ENCODE assay signal across 9 cellular contexts in genomic region chr1:66360285-66360724, GRCh38.
DNase-seq lines count a peak whose midpoint lies in the region; ATAC-seq and TF ChIP-seq lines count a peak whose summit lies in the region.
"Had no signal": no experiment of that assay in that cellular context is flagged by ENCODE, and none has a peak within 500 bp of the region (broad histone marks: within the 10 kb centered on the region; RNA-seq: fewer than 3 reads in every experiment).

No MANE protein-coding gene starts in this region.

- DNase-seq in LHCN-M2 (ENCODE audit: low read depth) (peak; percentile 22), cardiac fibroblast (ENCODE audit: low read depth in 2 of 2) (peak in 1 of 2 donors; percentile 39), lower lobe of right lung (no peak), RWPE1 (ENCODE audit: low spot score) (no peak), COLO829 (ENCODE audit: low spot score) (no peak)
- no peak for DNase-seq in effector CD8-positive, alpha-beta T cell (lab: John Stamatoyannopoulos, UW)
- DNase-seq: NCI-H774 had no signal

- peaks cover 6 to 28% (median 10%) of the 10 kb centered on the region in 10 experiments; a peak in 19 of 20 replicates for H3K4me1 ChIP-seq in BLaER1 treated with 17β-estradiol and CSF1 and Interleukin-3, amounts not matched to agents 10 nM and 100 nM
- H3K4me1 ChIP-seq in lower lobe of right lung, result peaks cover 33% of the 10 kb centered on the region

- intact Hi-C loops in lower lobe of right lung (cut with DNase I), result no loop called here

- H3K9me3 ChIP-seq in BLaER1 treated with 17β-estradiol and CSF1 and Interleukin-3, amounts not matched to agents 10 nM and 100 nM (replicated peaks in 1 of 11), result peaks cover 0 to 4% (median 0%) of the 10 kb centered on the region in 11 experiments; a peak in 1 of 22 replicates
- no peaks in the 10 kb centered on the region for H3K9me3 ChIP-seq in lower lobe of right lung

- CTCF ChIA-PET in RWPE1 (lab: Yijun Ruan, JAX), result interaction anchor here (0.6 kb wide), 1 partner anchor 108 kb away, joined by 3 read pairs; no protein-coding TSS in a partner anchor

- H3K4me2 ChIP-seq in BLaER1 treated with 17β-estradiol and CSF1 and Interleukin-3, amounts not matched to agents 10 nM and 100 nM, result peak overlapping the region; percentile 15 to 63 (median 43); a peak in 21 of 22 replicates

- H3K27ac ChIP-seq in BLaER1 treated with 17β-estradiol and CSF1 and Interleukin-3, amounts not matched to agents 10 nM and 100 nM, result no peak overlapping the region
- H3K27ac ChIP-seq in lower lobe of right lung (no peak overlapping the region), RWPE1 (no peak overlapping the region)

- peaks cover 0 to 79% (median 0%) of the 10 kb centered on the region in 11 experiments; a peak in 3 of 22 replicates for H4K20me1 ChIP-seq in BLaER1 treated with 17β-estradiol and CSF1 and Interleukin-3, amounts not matched to agents 10 nM and 100 nM

- TF ChIP-seq CTCF in cardiac fibroblast (IDR thresholded peaks at IDR 0.05; ENCODE audit: low read depth, low read length) (peak; percentile 10), lower lobe of right lung (IDR thresholded peaks at IDR 0.05) (no peak), RWPE1 (conservative IDR thresholded peaks at IDR 0.05; ENCODE audit: low read depth) (no peak)

- H3K36me3 ChIP-seq in BLaER1 treated with 17β-estradiol and CSF1 and Interleukin-3, amounts not matched to agents 10 nM and 100 nM, result peaks cover 0 to 73% (median 11%) of the 10 kb centered on the region in 11 experiments; a peak in 15 of 22 replicates
- peaks cover 62% of the 10 kb centered on the region for H3K36me3 ChIP-seq in lower lobe of right lung

- H3K9ac ChIP-seq in BLaER1 treated with 17β-estradiol and CSF1 and Interleukin-3, amounts not matched to agents 10 nM and 100 nM, result peak overlapping the region in 1 of 11 experiments; percentile 15; a peak in 1 of 22 replicates

- no peak overlapping the region for H3K4me3 ChIP-seq in BLaER1 treated with 17β-estradiol and CSF1 and Interleukin-3, amounts not matched to agents 10 nM and 100 nM
- H3K4me3 ChIP-seq in cardiac fibroblast (replicated peaks in 1 of 2; ENCODE audit: low read depth in 2 of 2, low read length in 2 of 2) (no peak overlapping the region), lower lobe of right lung (no peak overlapping the region)

- ATAC-seq in GM18867 (IDR thresholded peaks at IDR 0.05; ENCODE audit: unreplicated experiment) (peak; percentile 43), lower lobe of right lung (no peak)

- H3K27me3 ChIP-seq in BLaER1 treated with 17β-estradiol and CSF1 and Interleukin-3, amounts not matched to agents 10 nM and 100 nM, result no peaks in the 10 kb centered on the region
- H3K27me3 ChIP-seq in lower lobe of right lung (ENCODE audit: low read depth), result no peaks in the 10 kb centered on the region

- POLR2A ChIA-PET in RWPE1 (lab: Yijun Ruan, JAX; ENCODE audit: low non-redundant PET), result no interaction called here
